Comparison of ENCODE assay signal across 9 cellular contexts in the genomic region with DNA sequence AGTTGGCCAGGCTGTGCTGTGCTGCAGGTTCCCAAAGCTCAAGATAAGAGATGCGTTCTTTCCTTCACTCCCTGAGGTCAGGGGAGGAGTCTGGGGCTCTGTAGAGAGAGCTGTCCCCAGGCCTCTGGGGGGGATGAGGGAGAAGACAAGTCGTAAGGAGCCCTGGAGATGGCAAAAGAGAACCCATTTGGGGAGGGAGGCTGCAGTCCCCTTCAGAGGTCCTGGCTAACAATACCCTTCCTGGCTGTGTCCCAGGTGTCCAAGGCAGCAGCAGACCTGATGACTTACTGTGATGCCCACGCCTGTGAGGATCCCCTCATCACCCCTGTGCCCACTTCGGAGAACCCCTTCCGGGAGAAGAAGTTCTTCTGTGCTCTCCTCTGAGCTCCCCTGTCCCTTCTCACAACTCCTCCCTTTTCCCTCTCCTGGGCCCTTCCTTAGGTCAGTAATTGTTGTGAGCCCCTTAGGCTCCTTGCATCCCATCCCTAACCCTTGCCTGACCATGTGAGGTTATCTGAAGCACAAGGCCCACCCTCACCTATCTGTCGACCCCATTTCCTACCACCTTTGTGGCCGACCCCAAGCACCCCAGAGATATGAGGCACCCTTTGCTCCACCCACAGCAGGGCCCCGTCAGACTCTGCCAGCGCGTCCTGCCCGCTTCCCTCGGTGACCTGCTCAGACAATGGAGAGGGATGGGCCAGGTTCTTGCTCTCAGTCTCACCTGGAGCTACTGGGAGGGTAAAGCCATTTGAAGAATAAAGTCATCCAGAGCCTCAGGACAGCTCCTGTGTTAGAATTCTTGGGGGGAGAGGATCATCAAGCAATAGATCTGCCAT. TPM values are rescaled to one million over a fixed set of nuclear protein-coding genes. Genes with fewer than 3 reads are reported as not detected.
DNase-seq lines count a peak whose midpoint lies in the region; ATAC-seq and TF ChIP-seq lines count a peak whose summit lies in the region.
"Had no signal": no experiment of that assay in that cellular context is flagged by ENCODE, and none has a peak within 500 bp of the region (broad histone marks: within the 10 kb centered on the region; RNA-seq: fewer than 3 reads in every experiment).

No MANE protein-coding gene starts in this region.

- peaks cover 65% of the 10 kb centered on the region for H3K4me1 ChIP-seq in CD4-positive, alpha-beta memory T cell (ENCODE audit: insufficient read depth, low read length)
- H3K4me1 ChIP-seq in right atrium auricular region = peaks cover 0 to 54% of the 10 kb centered on the region in 2 donors
- peaks cover 40 to 53% (median 51%) of the 10 kb centered on the region in 3 donors for H3K4me1 ChIP-seq in skeletal muscle tissue (ENCODE audit: control insufficient read depth in 3 of 3, insufficient read depth in 3 of 3, low read length in 3 of 3)

- H3K4me3 Mint-ChIP-seq in CD4-positive, alpha-beta memory T cell = peak overlapping the region; percentile 90 to 98 (median 94)
- peak overlapping the region; percentile 97 for H3K4me3 Mint-ChIP-seq in activated T-helper 17 cell treated with anti-CD3 and anti-CD28 coated beads, Interleukin-2, amount 50 U/mL, for 72 hours

- H3K9me3 ChIP-seq in CD4-positive, alpha-beta memory T cell (ENCODE audit: control insufficient read depth in 1 of 2, low read length in 2 of 2) = no peaks in the 10 kb centered on the region
- H3K9me3 ChIP-seq in right atrium auricular region = no peaks in the 10 kb centered on the region
- H3K9me3 ChIP-seq in skeletal muscle tissue (ENCODE audit: control insufficient read depth in 3 of 3, low read length in 3 of 3) = no peaks in the 10 kb centered on the region

- peak overlapping the region; percentile 93 to 99 (median 99) for H3K27ac Mint-ChIP-seq in CD4-positive, alpha-beta memory T cell
- H3K27ac Mint-ChIP-seq in activated T-helper 17 cell treated with anti-CD3 and anti-CD28 coated beads, Interleukin-2, amount 50 U/mL, for 72 hours = peak overlapping the region; percentile 97

- no peaks in the 10 kb centered on the region for H3K9me3 Mint-ChIP-seq in CD4-positive, alpha-beta memory T cell
- no peaks in the 10 kb centered on the region for H3K9me3 Mint-ChIP-seq in activated T-helper 17 cell treated with anti-CD3 and anti-CD28 coated beads, Interleukin-2, amount 50 U/mL, for 72 hours

- peak overlapping the region; percentile 70 to 77 for H3K4me3 ChIP-seq in CD4-positive, alpha-beta memory T cell (ENCODE audit: low read length in 2 of 2)
- H3K4me3 ChIP-seq in right atrium auricular region = peak overlapping the region; percentile 57 to 61
- H3K4me3 ChIP-seq in skeletal muscle tissue (ENCODE audit: low read length in 3 of 3) = peak overlapping the region; percentile 88 to 97 (median 93)

- DNase-seq in CD4-positive, alpha-beta memory T cell = peak in 1 of 5 donors; percentile 58
- peak; percentile 75 for DNase-seq in NCI-H146 (lab: John Stamatoyannopoulos, UW)
- no peak for DNase-seq in right atrium auricular region (ENCODE audit: low spot score)
- no peak for DNase-seq in cerebellum (ENCODE audit: low spot score)
- DNase-seq in COLO829 (ENCODE audit: low spot score) = no peak

- peak overlapping the region; percentile 97 for H3K27ac ChIP-seq in CD4-positive, alpha-beta memory T cell (ENCODE audit: low read depth, low read length)
- H3K27ac ChIP-seq in right atrium auricular region (peak overlapping the region; percentile 93 to 98), skeletal muscle tissue (ENCODE audit: low read depth, low read length) (peak overlapping the region; percentile 88)

- TF ChIP-seq CTCF in right atrium auricular region (IDR thresholded peaks at IDR 0.05) = no peak

- H3K9ac ChIP-seq in skeletal muscle tissue (ENCODE audit: low read depth in 1 of 3, low read length in 3 of 3) = peak overlapping the region; percentile 96 to 99 (median 99)

- H3K4me1 Mint-ChIP-seq in CD4-positive, alpha-beta memory T cell = peaks cover 32 to 67% (median 51%) of the 10 kb centered on the region in 4 donors
- H3K4me1 Mint-ChIP-seq in activated T-helper 17 cell treated with anti-CD3 and anti-CD28 coated beads, Interleukin-2, amount 50 U/mL, for 72 hours = peaks cover 37% of the 10 kb centered on the region

- peak; percentile 39 for ATAC-seq in activated T-helper 17 cell treated with anti-CD3 and anti-CD28 coated beads, Interleukin-2, amount 50 U/mL, for 72 hours (replicated peaks)
- no peak for ATAC-seq in HG03354 (IDR thresholded peaks at IDR 0.05; ENCODE audit: poor library complexity, severe bottlenecking, unreplicated experiment)

- H3K36me3 ChIP-seq in CD4-positive, alpha-beta memory T cell (ENCODE audit: insufficient read depth, low read length) = peaks cover 13% of the 10 kb centered on the region
- H3K36me3 ChIP-seq in right atrium auricular region (peaks cover 21% of the 10 kb centered on the region), skeletal muscle tissue (ENCODE audit: control insufficient read depth in 3 of 3, insufficient read depth in 3 of 3, low read length in 3 of 3) (peaks cover 12 to 19% (median 18%) of the 10 kb centered on the region in 3 donors)

- H3K36me3 Mint-ChIP-seq in CD4-positive, alpha-beta memory T cell = peaks cover 8 to 39% of the 10 kb centered on the region in 2 donors
- peaks cover 59% of the 10 kb centered on the region for H3K36me3 Mint-ChIP-seq in activated T-helper 17 cell treated with anti-CD3 and anti-CD28 coated beads, Interleukin-2, amount 50 U/mL, for 72 hours (ENCODE audit: low read depth)

- intact Hi-C loops in CD4-positive, alpha-beta memory T cell (cut with micrococcal nuclease) = loop anchor here (1.0 to 2.0 kb wide), 11 partner anchors 19 to 148 kb away; partner anchors contain the start of genes C11orf98, CSKMT, GANAB and HNRNPUL2

- no peaks in the 10 kb centered on the region for H3K27me3 ChIP-seq in CD4-positive, alpha-beta memory T cell (ENCODE audit: insufficient read depth, low read length)
- no peaks in the 10 kb centered on the region for H3K27me3 ChIP-seq in right atrium auricular region
- no peaks in the 10 kb centered on the region for H3K27me3 ChIP-seq in skeletal muscle tissue (ENCODE audit: control insufficient read depth in 3 of 3, insufficient read depth in 3 of 3, low read length in 3 of 3)

- no peaks in the 10 kb centered on the region for H3K27me3 Mint-ChIP-seq in CD4-positive, alpha-beta memory T cell
- H3K27me3 Mint-ChIP-seq in activated T-helper 17 cell treated with anti-CD3 and anti-CD28 coated beads, Interleukin-2, amount 50 U/mL, for 72 hours = no peaks in the 10 kb centered on the region

- POLR2A ChIA-PET in CD4-positive, alpha-beta memory T cell (lab: Charles Lee; ENCODE audit: partially characterized antibody) = interaction anchor here (0.7 to 14.3 kb wide), 41 partner anchors 8 to 306 kb away, joined by 3 to 283 read pairs (median 7); partner anchors contain the start of genes B3GAT3, C11orf98, CSKMT and EEF1G

- CTCF ChIA-PET in CD4-positive, alpha-beta memory T cell (lab: Charles Lee; ENCODE audit: partially characterized antibody) = interaction anchor here (0.6 to 3.0 kb wide), 6 partner anchors 15 to 284 kb away, joined by 3 to 11 read pairs (median 4); partner anchors contain the start of genes C11orf98, CSKMT, HNRNPUL2 and SLC3A2

RNA-seq across cellular contexts. Expression of gene GNG3, which starts 1.2 kb away (rescaled TPM):
- total RNA-seq in CD4-positive, alpha-beta memory T cell = not detected
- polyA plus RNA-seq in CD4-positive, alpha-beta memory T cell = not detected
- not detected for total RNA-seq in activated T-helper 17 cell treated with anti-CD3 and anti-CD28 coated beads, Interleukin-2, amount 50 U/mL, for 72 hours
- not detected for total RNA-seq in right atrium auricular region
- total RNA-seq in skeletal muscle tissue = not detected
- total RNA-seq in cerebellum = 37.2 TPM
- total RNA-seq: lung microvascular endothelial cell had no signal

RNA-seq across cellular contexts. Expression of gene BSCL2, which starts 1.4 kb away (rescaled TPM):
- total RNA-seq in CD4-positive, alpha-beta memory T cell = 10 to 100 TPM; 34.5 to 36.6 TPM
- polyA plus RNA-seq in CD4-positive, alpha-beta memory T cell = 10 to 100 TPM; 48.9 to 51.7 TPM
- 10 to 100 TPM; 31.1 to 39.2 TPM for total RNA-seq in activated T-helper 17 cell treated with anti-CD3 and anti-CD28 coated beads, Interleukin-2, amount 50 U/mL, for 72 hours
- total RNA-seq in right atrium auricular region = 10 to 100 TPM; 18.6 to 23.0 TPM
- 19.8 TPM for total RNA-seq in skeletal muscle tissue
- total RNA-seq in cerebellum = 82.4 TPM

RNA-seq across cellular contexts. Expression of gene HNRNPUL2, which starts 18.6 kb away (rescaled TPM):
- 10 to 100 TPM; 79.6 to 83.4 TPM for total RNA-seq in CD4-positive, alpha-beta memory T cell
- polyA plus RNA-seq in CD4-positive, alpha-beta memory T cell = 1 to 10 TPM in 1 of 2 donors, under 1 TPM in 1; 0.30 to 3.2 TPM
- 10 to 100 TPM; 54.0 to 60.1 TPM for total RNA-seq in activated T-helper 17 cell treated with anti-CD3 and anti-CD28 coated beads, Interleukin-2, amount 50 U/mL, for 72 hours
- total RNA-seq in right atrium auricular region (10 to 100 TPM; 12.2 to 15.6 TPM), skeletal muscle tissue (18.8 TPM), cerebellum (28.0 TPM)

RNA-seq across cellular contexts. Expression of gene LRRN4CL, which starts 19.3 kb away (rescaled TPM):
- total RNA-seq in CD4-positive, alpha-beta memory T cell = under 1 TPM; 0.11 to 0.12 TPM
- not detected for polyA plus RNA-seq in CD4-positive, alpha-beta memory T cell
- under 1 TPM; 0.45 to 0.56 TPM for total RNA-seq in activated T-helper 17 cell treated with anti-CD3 and anti-CD28 coated beads, Interleukin-2, amount 50 U/mL, for 72 hours
- total RNA-seq in right atrium auricular region (1 to 10 TPM; 1.5 to 3.0 TPM), skeletal muscle tissue (9.9 TPM), cerebellum (0.91 TPM)

RNA-seq across cellular contexts. Expression of gene TTC9C, which starts 19.6 kb away (rescaled TPM):
- total RNA-seq in CD4-positive, alpha-beta memory T cell = 10 to 100 TPM; 51.0 to 53.5 TPM
- 10 to 100 TPM; 10.2 to 25.8 TPM for polyA plus RNA-seq in CD4-positive, alpha-beta memory T cell
- total RNA-seq in activated T-helper 17 cell treated with anti-CD3 and anti-CD28 coated beads, Interleukin-2, amount 50 U/mL, for 72 hours = 10 to 100 TPM; 49.9 to 56.2 TPM
- 10 to 100 TPM in 1 of 2 donors, 1 to 10 TPM in 1; 9.6 to 11.4 TPM for total RNA-seq in right atrium auricular region
- 25.6 TPM for total RNA-seq in skeletal muscle tissue
- total RNA-seq in cerebellum = 25.2 TPM

Comparison
In these comparisons a context has a peak if more than half of its experiments do, and no peak if none do; other contexts are left out.
1. RNA of gene GNG3, which starts 1.2 kb away (total RNA-seq): 37.2 TPM in cerebellum (single experiment); not detected in CD4-positive, alpha-beta memory T cell, not detected in activated T-helper 17 cell treated with anti-CD3 and anti-CD28 coated beads, Interleukin-2, amount 50 U/mL, for 72 hours, not detected in right atrium auricular region and not detected in skeletal muscle tissue (single experiment); every median in the first group is over 10 times any median in the second.
2. Peak in every context shown above with its lines, with median percentiles within 50 percentile points of each other: H3K27ac ChIP-seq and H3K4me3 ChIP-seq.